8 cellular contexts compared by ENCODE assay signal in genomic region chr14:23071244-23071974, GRCh38. TPM values are rescaled to one million over a fixed set of nuclear protein-coding genes. Genes with fewer than 3 reads are reported as not detected.
DNase-seq lines count a peak whose midpoint lies in the region; ATAC-seq and TF ChIP-seq lines count a peak whose summit lies in the region.

No MANE protein-coding gene starts in this region.

- DNase-seq in caudate nucleus (lab: John Stamatoyannopoulos, UW) (no peak), kidney epithelial cell (ENCODE audit: low read depth) (peak; percentile 82), KG1 (lab: John Stamatoyannopoulos, UW) (no peak), DMS79 (lab: John Stamatoyannopoulos, UW) (no peak)
- DNase-seq in stimulated activated CD4-positive, alpha-beta T cell treated with anti-CD3 and anti-CD28 coated beads, Interleukin-1b, Interleukin-23, amount 100 ng/mL, for 1 hour (ENCODE audit: low read depth in 2 of 2), result peak; percentile 23 to 59

- no peaks in the 10 kb centered on the region for H3K27me3 Mint-ChIP-seq in T-helper 1 cell treated with Interleukin-12 subunit alpha and Interleukin-12 subunit beta and Interleukin-4 antibody, amounts not matched to agents 30 μg/mL and 1 μg/mL, for 36 hours (ENCODE audit: low read depth)

- peaks cover 29% of the 10 kb centered on the region for H3K4me1 Mint-ChIP-seq in T-helper 1 cell treated with Interleukin-12 subunit alpha and Interleukin-12 subunit beta and Interleukin-4 antibody, amounts not matched to agents 30 μg/mL and 1 μg/mL, for 36 hours (ENCODE audit: low read depth)

- ATAC-seq in GM18861 (IDR thresholded peaks at IDR 0.05; ENCODE audit: unreplicated experiment), result peak; percentile 76
- peak; percentile 66 for ATAC-seq in HG03097 (IDR thresholded peaks at IDR 0.05; ENCODE audit: low FRiP score, unreplicated experiment)

- H3K9me3 Mint-ChIP-seq in T-helper 1 cell treated with Interleukin-12 subunit alpha and Interleukin-12 subunit beta and Interleukin-4 antibody, amounts not matched to agents 30 μg/mL and 1 μg/mL, for 36 hours, result no peaks in the 10 kb centered on the region

- peaks cover 42% of the 10 kb centered on the region for H3K36me3 Mint-ChIP-seq in T-helper 1 cell treated with Interleukin-12 subunit alpha and Interleukin-12 subunit beta and Interleukin-4 antibody, amounts not matched to agents 30 μg/mL and 1 μg/mL, for 36 hours (ENCODE audit: low read depth)

- peak overlapping the region; percentile 85 for H3K27ac Mint-ChIP-seq in T-helper 1 cell treated with Interleukin-12 subunit alpha and Interleukin-12 subunit beta and Interleukin-4 antibody, amounts not matched to agents 30 μg/mL and 1 μg/mL, for 36 hours

- H3K27ac ChIP-seq in caudate nucleus (ENCODE audit: low read depth, low read length), result peak overlapping the region; percentile 97

- H3K36me3 ChIP-seq in kidney epithelial cell (ENCODE audit: control insufficient read depth, insufficient read depth, low read length), result peaks cover 11% of the 10 kb centered on the region

- H3K4me3 ChIP-seq in kidney epithelial cell (ENCODE audit: low read depth, low read length), result peak overlapping the region; percentile 79

- no peak for TF ChIP-seq CTCF in kidney epithelial cell (IDR thresholded peaks at IDR 0.05; ENCODE audit: insufficient read depth, low read length, poor library complexity, severe bottlenecking)

- H3K4me3 Mint-ChIP-seq in T-helper 1 cell treated with Interleukin-12 subunit alpha and Interleukin-12 subunit beta and Interleukin-4 antibody, amounts not matched to agents 30 μg/mL and 1 μg/mL, for 36 hours, result peak overlapping the region; percentile 97

- H3K27me3 ChIP-seq in kidney epithelial cell (ENCODE audit: control insufficient read depth, insufficient read depth, low read length), result no peaks in the 10 kb centered on the region

RNA-seq across cellular contexts. Expression of gene CDH24, which starts 14.1 kb away (rescaled TPM):
- total RNA-seq in kidney epithelial cell, result 5.9 and 7.0 TPM in 2 replicates

RNA-seq across cellular contexts. Expression of gene ACIN1, which starts 23.5 kb away (rescaled TPM):
- 72.6 and 83.4 TPM in 2 replicates for total RNA-seq in kidney epithelial cell

RNA-seq across cellular contexts. Expression of gene C14orf119, which starts 23.9 kb away (rescaled TPM):
- total RNA-seq in kidney epithelial cell, result 27.5 and 33.3 TPM in 2 replicates

RNA-seq across cellular contexts. Expression of gene PSMB11, which starts 29.4 kb away (rescaled TPM):
- total RNA-seq in kidney epithelial cell, result not detected in 2 replicates

RNA-seq across cellular contexts. Expression of gene CIROP, which starts 33.4 kb away (rescaled TPM):
- not detected in 2 replicates for total RNA-seq in kidney epithelial cell

Comparison
In these comparisons a context has a peak if more than half of its experiments do, and no peak if none do; other contexts are left out.
1. DNase-seq: peak in kidney epithelial cell (single experiment) and stimulated activated CD4-positive, alpha-beta T cell treated with anti-CD3 and anti-CD28 coated beads, Interleukin-1b, Interleukin-23, amount 100 ng/mL, for 1 hour (2 of 2); none in caudate nucleus (0 of 61), KG1 (single experiment) and DMS79 (single experiment).